Comparison of ENCODE assay signal across 1 cellular context in the genomic region with DNA sequence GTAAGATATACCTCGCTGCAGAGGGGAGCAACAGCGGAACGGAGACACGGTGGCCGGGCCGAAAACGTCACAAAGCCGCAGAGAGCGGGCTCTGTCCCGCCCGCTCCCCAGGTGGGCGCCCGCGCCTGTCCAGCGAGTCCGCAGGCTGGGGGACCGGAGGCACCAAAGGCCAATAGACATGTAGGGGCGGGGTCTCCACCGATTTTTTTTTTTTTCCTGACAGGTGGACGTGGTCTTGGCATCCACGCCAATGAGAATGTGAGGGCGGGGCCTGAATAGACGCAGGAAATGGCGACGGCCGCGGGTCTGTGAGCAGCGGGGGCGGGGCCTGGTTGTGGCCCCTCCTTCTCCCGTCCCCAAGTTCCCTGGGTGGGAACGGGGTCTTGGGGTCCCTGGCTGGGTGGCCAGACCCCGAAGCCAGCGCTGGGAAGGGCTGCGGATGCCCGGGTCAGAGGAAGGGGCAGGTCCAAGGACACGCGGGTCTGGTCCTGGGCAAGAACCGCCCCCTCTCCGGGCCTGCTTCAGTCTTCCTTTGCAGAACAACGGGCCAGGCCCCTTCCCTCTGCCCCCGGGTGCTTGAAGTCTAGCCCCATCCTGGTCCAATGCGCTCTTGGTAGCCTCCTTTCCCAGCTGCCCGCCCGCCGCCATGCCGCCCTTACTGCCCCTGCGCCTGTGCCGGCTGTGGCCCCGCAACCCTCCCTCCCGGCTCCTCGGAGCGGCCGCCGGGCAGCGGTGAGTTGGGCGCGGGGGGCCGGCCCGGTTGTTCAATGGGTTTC.
A peak's percentile ranks its signal among the peaks of the same experiment; 100 is the strongest.
TF ChIP-seq lines count a peak whose summit lies in the region.

A gene with protein sequence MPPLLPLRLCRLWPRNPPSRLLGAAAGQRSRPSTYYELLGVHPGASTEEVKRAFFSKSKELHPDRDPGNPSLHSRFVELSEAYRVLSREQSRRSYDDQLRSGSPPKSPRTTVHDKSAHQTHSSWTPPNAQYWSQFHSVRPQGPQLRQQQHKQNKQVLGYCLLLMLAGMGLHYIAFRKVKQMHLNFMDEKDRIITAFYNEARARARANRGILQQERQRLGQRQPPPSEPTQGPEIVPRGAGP (plus strand): TSS at position 340 of the 776 bp plus-strand sequence. CDS start 307 bp downstream, at position 647.

TF ChIP-seq in GM12878, 131 proteins besides CTCF, POLR2A, EP300 and RAD21 (continued from another document and continues in another):
- TF ChIP-seq, protein P1, sequence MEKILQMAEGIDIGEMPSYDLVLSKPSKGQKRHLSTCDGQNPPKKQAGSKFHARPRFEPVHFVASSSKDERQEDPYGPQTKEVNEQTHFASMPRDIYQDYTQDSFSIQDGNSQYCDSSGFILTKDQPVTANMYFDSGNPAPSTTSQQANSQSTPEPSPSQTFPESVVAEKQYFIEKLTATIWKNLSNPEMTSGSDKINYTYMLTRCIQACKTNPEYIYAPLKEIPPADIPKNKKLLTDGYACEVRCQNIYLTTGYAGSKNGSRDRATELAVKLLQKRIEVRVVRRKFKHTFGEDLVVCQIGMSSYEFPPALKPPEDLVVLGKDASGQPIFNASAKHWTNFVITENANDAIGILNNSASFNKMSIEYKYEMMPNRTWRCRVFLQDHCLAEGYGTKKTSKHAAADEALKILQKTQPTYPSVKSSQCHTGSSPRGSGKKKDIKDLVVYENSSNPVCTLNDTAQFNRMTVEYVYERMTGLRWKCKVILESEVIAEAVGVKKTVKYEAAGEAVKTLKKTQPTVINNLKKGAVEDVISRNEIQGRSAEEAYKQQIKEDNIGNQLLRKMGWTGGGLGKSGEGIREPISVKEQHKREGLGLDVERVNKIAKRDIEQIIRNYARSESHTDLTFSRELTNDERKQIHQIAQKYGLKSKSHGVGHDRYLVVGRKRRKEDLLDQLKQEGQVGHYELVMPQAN (conservative IDR thresholded peaks at IDR 0.05): 0 out of 2 replicates have a peak, but pooled peaks have one; percentile 40
- no peak for TF ChIP-seq STAT3 (IDR thresholded peaks at IDR 0.05; ENCODE audit: low read depth, low read length)
- no peak for TF ChIP-seq FOXK2 (IDR thresholded peaks at IDR 0.05)
- no peak for TF ChIP-seq KAT2A (conservative IDR thresholded peaks at IDR 0.05; ENCODE audit: control insufficient read depth, low read depth, low read length)
- TF ChIP-seq ETV6 (conservative IDR thresholded peaks at IDR 0.05 in 1 of 2, IDR thresholded peaks at IDR 0.05 in 1 of 2; ENCODE audit: borderline replicate concordance in 1 of 2, low read depth in 1 of 2): 0 out of 4 replicates have a peak, but pooled peaks of 1 of the 2 experiments have one; percentile 17
- TF ChIP-seq, protein P2, sequence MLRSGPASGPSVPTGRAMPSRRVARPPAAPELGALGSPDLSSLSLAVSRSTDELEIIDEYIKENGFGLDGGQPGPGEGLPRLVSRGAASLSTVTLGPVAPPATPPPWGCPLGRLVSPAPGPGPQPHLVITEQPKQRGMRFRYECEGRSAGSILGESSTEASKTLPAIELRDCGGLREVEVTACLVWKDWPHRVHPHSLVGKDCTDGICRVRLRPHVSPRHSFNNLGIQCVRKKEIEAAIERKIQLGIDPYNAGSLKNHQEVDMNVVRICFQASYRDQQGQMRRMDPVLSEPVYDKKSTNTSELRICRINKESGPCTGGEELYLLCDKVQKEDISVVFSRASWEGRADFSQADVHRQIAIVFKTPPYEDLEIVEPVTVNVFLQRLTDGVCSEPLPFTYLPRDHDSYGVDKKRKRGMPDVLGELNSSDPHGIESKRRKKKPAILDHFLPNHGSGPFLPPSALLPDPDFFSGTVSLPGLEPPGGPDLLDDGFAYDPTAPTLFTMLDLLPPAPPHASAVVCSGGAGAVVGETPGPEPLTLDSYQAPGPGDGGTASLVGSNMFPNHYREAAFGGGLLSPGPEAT (IDR thresholded peaks at IDR 0.05; ENCODE audit: low read depth): no peak
- no peak for TF ChIP-seq FOS (IDR thresholded peaks at IDR 0.05; ENCODE audit: borderline replicate concordance, extremely low read depth, insufficient read length)
- TF ChIP-seq, protein P3, sequence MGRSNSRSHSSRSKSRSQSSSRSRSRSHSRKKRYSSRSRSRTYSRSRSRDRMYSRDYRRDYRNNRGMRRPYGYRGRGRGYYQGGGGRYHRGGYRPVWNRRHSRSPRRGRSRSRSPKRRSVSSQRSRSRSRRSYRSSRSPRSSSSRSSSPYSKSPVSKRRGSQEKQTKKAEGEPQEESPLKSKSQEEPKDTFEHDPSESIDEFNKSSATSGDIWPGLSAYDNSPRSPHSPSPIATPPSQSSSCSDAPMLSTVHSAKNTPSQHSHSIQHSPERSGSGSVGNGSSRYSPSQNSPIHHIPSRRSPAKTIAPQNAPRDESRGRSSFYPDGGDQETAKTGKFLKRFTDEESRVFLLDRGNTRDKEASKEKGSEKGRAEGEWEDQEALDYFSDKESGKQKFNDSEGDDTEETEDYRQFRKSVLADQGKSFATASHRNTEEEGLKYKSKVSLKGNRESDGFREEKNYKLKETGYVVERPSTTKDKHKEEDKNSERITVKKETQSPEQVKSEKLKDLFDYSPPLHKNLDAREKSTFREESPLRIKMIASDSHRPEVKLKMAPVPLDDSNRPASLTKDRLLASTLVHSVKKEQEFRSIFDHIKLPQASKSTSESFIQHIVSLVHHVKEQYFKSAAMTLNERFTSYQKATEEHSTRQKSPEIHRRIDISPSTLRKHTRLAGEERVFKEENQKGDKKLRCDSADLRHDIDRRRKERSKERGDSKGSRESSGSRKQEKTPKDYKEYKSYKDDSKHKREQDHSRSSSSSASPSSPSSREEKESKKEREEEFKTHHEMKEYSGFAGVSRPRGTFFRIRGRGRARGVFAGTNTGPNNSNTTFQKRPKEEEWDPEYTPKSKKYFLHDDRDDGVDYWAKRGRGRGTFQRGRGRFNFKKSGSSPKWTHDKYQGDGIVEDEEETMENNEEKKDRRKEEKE (IDR thresholded peaks at IDR 0.05): no peak
- no peak for TF ChIP-seq LARP7 (IDR thresholded peaks at IDR 0.05)
- no peak for TF ChIP-seq JUNB (IDR thresholded peaks at IDR 0.05)
- TF ChIP-seq TARDBP (IDR thresholded peaks at IDR 0.05; ENCODE audit: borderline replicate concordance): no peak
- TF ChIP-seq STAT1 (conservative IDR thresholded peaks at IDR 0.05): no peak
- TF ChIP-seq SREBF1 (IDR thresholded peaks at IDR 0.05; ENCODE audit: low read length): no peak
- peak; percentile 67; the same call in 1 of the 2 replicates for TF ChIP-seq PML (IDR thresholded peaks at IDR 0.05; ENCODE audit: low read length)
- TF ChIP-seq BMI1 (IDR thresholded peaks at IDR 0.05; ENCODE audit: borderline replicate concordance): no peak
- TF ChIP-seq NFYA (IDR thresholded peaks at IDR 0.05; ENCODE audit: borderline replicate concordance, low read depth, low read length): no peak
- TF ChIP-seq, protein P4, sequence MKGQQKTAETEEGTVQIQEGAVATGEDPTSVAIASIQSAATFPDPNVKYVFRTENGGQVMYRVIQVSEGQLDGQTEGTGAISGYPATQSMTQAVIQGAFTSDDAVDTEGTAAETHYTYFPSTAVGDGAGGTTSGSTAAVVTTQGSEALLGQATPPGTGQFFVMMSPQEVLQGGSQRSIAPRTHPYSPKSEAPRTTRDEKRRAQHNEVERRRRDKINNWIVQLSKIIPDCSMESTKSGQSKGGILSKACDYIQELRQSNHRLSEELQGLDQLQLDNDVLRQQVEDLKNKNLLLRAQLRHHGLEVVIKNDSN (IDR thresholded peaks at IDR 0.05; ENCODE audit: borderline replicate concordance, extremely low read length, insufficient read depth, low read depth, low read length): no peak
- TF ChIP-seq, protein P5, sequence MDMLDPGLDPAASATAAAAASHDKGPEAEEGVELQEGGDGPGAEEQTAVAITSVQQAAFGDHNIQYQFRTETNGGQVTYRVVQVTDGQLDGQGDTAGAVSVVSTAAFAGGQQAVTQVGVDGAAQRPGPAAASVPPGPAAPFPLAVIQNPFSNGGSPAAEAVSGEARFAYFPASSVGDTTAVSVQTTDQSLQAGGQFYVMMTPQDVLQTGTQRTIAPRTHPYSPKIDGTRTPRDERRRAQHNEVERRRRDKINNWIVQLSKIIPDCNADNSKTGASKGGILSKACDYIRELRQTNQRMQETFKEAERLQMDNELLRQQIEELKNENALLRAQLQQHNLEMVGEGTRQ (IDR thresholded peaks at IDR 0.05; ENCODE audit: borderline replicate concordance, low read depth, low read length): no peak
- TF ChIP-seq MEF2A (IDR thresholded peaks at IDR 0.05; ENCODE audit: insufficient read depth, low read depth, low read length): no peak
- TF ChIP-seq CHD4 (IDR thresholded peaks at IDR 0.05): no peak
- no peak for TF ChIP-seq SREBF2 (IDR thresholded peaks at IDR 0.05; ENCODE audit: low read length)
- TF ChIP-seq, protein P6, sequence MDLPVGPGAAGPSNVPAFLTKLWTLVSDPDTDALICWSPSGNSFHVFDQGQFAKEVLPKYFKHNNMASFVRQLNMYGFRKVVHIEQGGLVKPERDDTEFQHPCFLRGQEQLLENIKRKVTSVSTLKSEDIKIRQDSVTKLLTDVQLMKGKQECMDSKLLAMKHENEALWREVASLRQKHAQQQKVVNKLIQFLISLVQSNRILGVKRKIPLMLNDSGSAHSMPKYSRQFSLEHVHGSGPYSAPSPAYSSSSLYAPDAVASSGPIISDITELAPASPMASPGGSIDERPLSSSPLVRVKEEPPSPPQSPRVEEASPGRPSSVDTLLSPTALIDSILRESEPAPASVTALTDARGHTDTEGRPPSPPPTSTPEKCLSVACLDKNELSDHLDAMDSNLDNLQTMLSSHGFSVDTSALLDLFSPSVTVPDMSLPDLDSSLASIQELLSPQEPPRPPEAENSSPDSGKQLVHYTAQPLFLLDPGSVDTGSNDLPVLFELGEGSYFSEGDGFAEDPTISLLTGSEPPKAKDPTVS (IDR thresholded peaks at IDR 0.05; ENCODE audit: low read depth, low read length): no peak
- TF ChIP-seq RCOR1 (conservative IDR thresholded peaks at IDR 0.05; ENCODE audit: low read depth, low read length): no peak
- TF ChIP-seq FOXM1 (IDR thresholded peaks at IDR 0.05; ENCODE audit: low read depth, low read length): no peak
- TF ChIP-seq, protein P7, sequence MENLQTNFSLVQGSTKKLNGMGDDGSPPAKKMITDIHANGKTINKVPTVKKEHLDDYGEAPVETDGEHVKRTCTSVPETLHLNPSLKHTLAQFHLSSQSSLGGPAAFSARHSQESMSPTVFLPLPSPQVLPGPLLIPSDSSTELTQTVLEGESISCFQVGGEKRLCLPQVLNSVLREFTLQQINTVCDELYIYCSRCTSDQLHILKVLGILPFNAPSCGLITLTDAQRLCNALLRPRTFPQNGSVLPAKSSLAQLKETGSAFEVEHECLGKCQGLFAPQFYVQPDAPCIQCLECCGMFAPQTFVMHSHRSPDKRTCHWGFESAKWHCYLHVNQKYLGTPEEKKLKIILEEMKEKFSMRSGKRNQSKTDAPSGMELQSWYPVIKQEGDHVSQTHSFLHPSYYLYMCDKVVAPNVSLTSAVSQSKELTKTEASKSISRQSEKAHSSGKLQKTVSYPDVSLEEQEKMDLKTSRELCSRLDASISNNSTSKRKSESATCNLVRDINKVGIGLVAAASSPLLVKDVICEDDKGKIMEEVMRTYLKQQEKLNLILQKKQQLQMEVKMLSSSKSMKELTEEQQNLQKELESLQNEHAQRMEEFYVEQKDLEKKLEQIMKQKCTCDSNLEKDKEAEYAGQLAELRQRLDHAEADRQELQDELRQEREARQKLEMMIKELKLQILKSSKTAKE (IDR thresholded peaks at IDR 0.05; ENCODE audit: low read depth, poor library complexity, severe bottlenecking): no peak
- TF ChIP-seq CBX3 (IDR thresholded peaks at IDR 0.05; ENCODE audit: borderline replicate concordance, low read depth): no peak
- peak; percentile 56; the same call in 1 of the 2 replicates for TF ChIP-seq CREM (IDR thresholded peaks at IDR 0.05; ENCODE audit: low read depth)
- no peak for TF ChIP-seq SIX5 (IDR thresholded peaks at IDR 0.05; ENCODE audit: low read depth, low read length, severe bottlenecking)
- TF ChIP-seq, protein P8, sequence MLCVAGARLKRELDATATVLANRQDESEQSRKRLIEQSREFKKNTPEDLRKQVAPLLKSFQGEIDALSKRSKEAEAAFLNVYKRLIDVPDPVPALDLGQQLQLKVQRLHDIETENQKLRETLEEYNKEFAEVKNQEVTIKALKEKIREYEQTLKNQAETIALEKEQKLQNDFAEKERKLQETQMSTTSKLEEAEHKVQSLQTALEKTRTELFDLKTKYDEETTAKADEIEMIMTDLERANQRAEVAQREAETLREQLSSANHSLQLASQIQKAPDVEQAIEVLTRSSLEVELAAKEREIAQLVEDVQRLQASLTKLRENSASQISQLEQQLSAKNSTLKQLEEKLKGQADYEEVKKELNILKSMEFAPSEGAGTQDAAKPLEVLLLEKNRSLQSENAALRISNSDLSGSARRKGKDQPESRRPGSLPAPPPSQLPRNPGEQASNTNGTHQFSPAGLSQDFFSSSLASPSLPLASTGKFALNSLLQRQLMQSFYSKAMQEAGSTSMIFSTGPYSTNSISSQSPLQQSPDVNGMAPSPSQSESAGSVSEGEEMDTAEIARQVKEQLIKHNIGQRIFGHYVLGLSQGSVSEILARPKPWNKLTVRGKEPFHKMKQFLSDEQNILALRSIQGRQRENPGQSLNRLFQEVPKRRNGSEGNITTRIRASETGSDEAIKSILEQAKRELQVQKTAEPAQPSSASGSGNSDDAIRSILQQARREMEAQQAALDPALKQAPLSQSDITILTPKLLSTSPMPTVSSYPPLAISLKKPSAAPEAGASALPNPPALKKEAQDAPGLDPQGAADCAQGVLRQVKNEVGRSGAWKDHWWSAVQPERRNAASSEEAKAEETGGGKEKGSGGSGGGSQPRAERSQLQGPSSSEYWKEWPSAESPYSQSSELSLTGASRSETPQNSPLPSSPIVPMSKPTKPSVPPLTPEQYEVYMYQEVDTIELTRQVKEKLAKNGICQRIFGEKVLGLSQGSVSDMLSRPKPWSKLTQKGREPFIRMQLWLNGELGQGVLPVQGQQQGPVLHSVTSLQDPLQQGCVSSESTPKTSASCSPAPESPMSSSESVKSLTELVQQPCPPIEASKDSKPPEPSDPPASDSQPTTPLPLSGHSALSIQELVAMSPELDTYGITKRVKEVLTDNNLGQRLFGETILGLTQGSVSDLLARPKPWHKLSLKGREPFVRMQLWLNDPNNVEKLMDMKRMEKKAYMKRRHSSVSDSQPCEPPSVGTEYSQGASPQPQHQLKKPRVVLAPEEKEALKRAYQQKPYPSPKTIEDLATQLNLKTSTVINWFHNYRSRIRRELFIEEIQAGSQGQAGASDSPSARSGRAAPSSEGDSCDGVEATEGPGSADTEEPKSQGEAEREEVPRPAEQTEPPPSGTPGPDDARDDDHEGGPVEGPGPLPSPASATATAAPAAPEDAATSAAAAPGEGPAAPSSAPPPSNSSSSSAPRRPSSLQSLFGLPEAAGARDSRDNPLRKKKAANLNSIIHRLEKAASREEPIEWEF (IDR thresholded peaks at IDR 0.05; ENCODE audit: insufficient replicate concordance, low read depth, low read length): no peak
- TF ChIP-seq, protein P9, sequence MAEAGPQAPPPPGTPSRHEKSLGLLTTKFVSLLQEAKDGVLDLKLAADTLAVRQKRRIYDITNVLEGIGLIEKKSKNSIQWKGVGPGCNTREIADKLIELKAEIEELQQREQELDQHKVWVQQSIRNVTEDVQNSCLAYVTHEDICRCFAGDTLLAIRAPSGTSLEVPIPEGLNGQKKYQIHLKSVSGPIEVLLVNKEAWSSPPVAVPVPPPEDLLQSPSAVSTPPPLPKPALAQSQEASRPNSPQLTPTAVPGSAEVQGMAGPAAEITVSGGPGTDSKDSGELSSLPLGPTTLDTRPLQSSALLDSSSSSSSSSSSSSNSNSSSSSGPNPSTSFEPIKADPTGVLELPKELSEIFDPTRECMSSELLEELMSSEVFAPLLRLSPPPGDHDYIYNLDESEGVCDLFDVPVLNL (IDR thresholded peaks at IDR 0.05; ENCODE audit: low read depth, low read length): no peak
- TF ChIP-seq BRCA1 (IDR thresholded peaks at IDR 0.05; ENCODE audit: low read depth, low read length): no peak
- TF ChIP-seq SPI1 (IDR thresholded peaks at IDR 0.05; ENCODE audit: borderline replicate concordance, insufficient read depth, low read depth, low read length): no peak
- no peak for TF ChIP-seq ZNF24 (IDR thresholded peaks at IDR 0.05)
- TF ChIP-seq NFXL1 (IDR thresholded peaks at IDR 0.05; ENCODE audit: borderline replicate concordance): no peak
- TF ChIP-seq SMARCA5 (IDR thresholded peaks at IDR 0.05): 0 out of 2 replicates have a peak, but pooled peaks have one; percentile 27
- TF ChIP-seq RBBP5 (conservative IDR thresholded peaks at IDR 0.05): no peak
